ENCODE assay signal across 22 cellular contexts in genomic region chr22:37394341-37394740, GRCh38. TPM values are rescaled to one million over a fixed set of nuclear protein-coding genes. Genes with fewer than 3 reads are reported as not detected.
"Had no signal": no experiment of that assay in that cellular context is flagged by ENCODE, and none has a peak within 500 bp of the region (broad histone marks: within the 10 kb centered on the region; RNA-seq: fewer than 3 reads in every experiment).

No MANE protein-coding gene starts in this region.

- H3K9ac ChIP-seq: KMS-11 had no signal

- H3K27me3 Mint-ChIP-seq: activated naive CD8-positive, alpha-beta T cell had no signal

- H3K9me3 ChIP-seq: breast epithelium had no signal

- H3K36me3 ChIP-seq: breast epithelium had no signal

- H3K36me3 Mint-ChIP-seq: activated naive CD8-positive, alpha-beta T cell had no signal

- H3K4me3 Mint-ChIP-seq: activated CD8-positive, alpha-beta T cell treated with anti-CD3 and anti-CD28 coated beads, Interleukin-2, amount 10 ng/mL, durations not matched to agents 7 days and 5 days; activated naive CD8-positive, alpha-beta T cell; activated T-cell treated with anti-CD3 and anti-CD28 coated beads, Interleukin-2, amount 50 U/mL, for 24 hours; activated T-helper 1 cell treated with anti-CD3 and anti-CD28 coated beads, Interleukin-12 subunit alpha, Interleukin-12 subunit beta, Interleukin-2, Interleukin-4 antibody, amounts not matched to agents 30 ng/mL and 10 ng/mL and 1 ng/mL, durations not matched to agents 14 hours and 24 hours and 36 hours had no signal

- DNase-seq: activated CD4-positive, alpha-beta T cell treated with anti-CD3 and anti-CD28 coated beads for 48 hours; activated CD4-positive, alpha-beta T cell treated with anti-CD3 and anti-CD28 coated beads, Interleukin-2, amount 50 U/mL, for 4 hours; activated CD4-positive, CD25-positive, alpha-beta regulatory T cell treated with anti-CD3 and anti-CD28 coated beads, Interleukin-2, amount 50 U/mL, for 72 hours; activated CD8-positive, alpha-beta T cell treated with anti-CD3 and anti-CD28 coated beads, Interleukin-2, amount 10 ng/mL, durations not matched to agents 7 days and 5 days; activated effector memory CD4-positive, alpha-beta T cell treated with anti-CD3 and anti-CD28 coated beads, Interleukin-2, amount 50 U/mL, for 16 hours; activated naive CD4-positive, alpha-beta T cell treated with Interleukin-2 at 50 U/mL for 16 hours; activated T-cell treated with anti-CD3 and anti-CD28 coated beads, Interleukin-2, amount 50 U/mL, for 24 hours; anterior cingulate cortex; central memory CD4-positive, alpha-beta T cell; NCI-H1092; NCI-H1930; NCI-H2171; NCI-H2227 treated with DMSO at 0.1 percent for 48 hours; NCI-H446 treated with DMSO at 0.1 percent for 48 hours; NCI-H524 treated with DMSO at 0.1 percent for 48 hours; NCI-H748 treated with DMSO at 0.1 percent for 48 hours; T-helper 1 cell had no signal

- H3K4me3 ChIP-seq: breast epithelium, SK-N-MC had no signal

- H3K9me3 Mint-ChIP-seq: activated T-cell treated with anti-CD3 and anti-CD28 coated beads, Interleukin-2, amount 50 U/mL, for 24 hours; activated T-helper 1 cell treated with anti-CD3 and anti-CD28 coated beads, Interleukin-12 subunit alpha, Interleukin-12 subunit beta, Interleukin-2, Interleukin-4 antibody, amounts not matched to agents 30 ng/mL and 10 ng/mL and 1 ng/mL, durations not matched to agents 14 hours and 24 hours and 36 hours had no signal

- H3K27ac ChIP-seq: breast epithelium, KMS-11, SK-N-MC had no signal

- H3K27ac Mint-ChIP-seq: activated CD8-positive, alpha-beta T cell treated with anti-CD3 and anti-CD28 coated beads, Interleukin-2, amount 10 ng/mL, durations not matched to agents 7 days and 5 days; activated naive CD8-positive, alpha-beta T cell; activated T-cell treated with anti-CD3 and anti-CD28 coated beads, Interleukin-2, amount 50 U/mL, for 24 hours; activated T-helper 1 cell treated with anti-CD3 and anti-CD28 coated beads, Interleukin-12 subunit alpha, Interleukin-12 subunit beta, Interleukin-2, Interleukin-4 antibody, amounts not matched to agents 30 ng/mL and 10 ng/mL and 1 ng/mL, durations not matched to agents 14 hours and 24 hours and 36 hours had no signal

- H3K4me1 ChIP-seq: breast epithelium had no signal

RNA-seq across cellular contexts. Expression of gene ELFN2, which starts 32.9 kb away (rescaled TPM):
- total RNA-seq: breast epithelium had no signal
